ENCODE assay signal across 8 cellular contexts in genomic region chr2:169360984-169361705, GRCh38. TPM values are rescaled to one million over a fixed set of nuclear protein-coding genes. Genes with fewer than 3 reads are reported as not detected.
DNase-seq lines count a peak whose midpoint lies in the region; ATAC-seq, FAIRE-seq and TF ChIP-seq lines count a peak whose summit lies in the region.

No MANE protein-coding gene starts in this region.

- H3K9me3 ChIP-seq in A549 (no peaks in the 10 kb centered on the region), HCT116 (ENCODE audit: control insufficient read depth in 1 of 2, insufficient read depth in 1 of 2, low read depth in 1 of 2, low read length in 2 of 2) (no peaks in the 10 kb centered on the region)

- H3K79me2 ChIP-seq in HCT116 (ENCODE audit: insufficient read depth, low read length) = no peaks in the 10 kb centered on the region

- peaks cover 4% of the 10 kb centered on the region; the same call in 1 of the 2 replicates for H3K9me2 ChIP-seq in HCT116 (ENCODE audit: insufficient read depth)

- H3K9ac ChIP-seq in HCT116 (ENCODE audit: low read length) = no peak overlapping the region

- H3K4me2 ChIP-seq in A549 (peak overlapping the region; percentile 98), HCT116 (ENCODE audit: low read length) (peak overlapping the region; percentile 39; the same call in 1 of the 2 replicates)

- H3K36me3 Mint-ChIP-seq in natural killer cell treated with Interleukin-12 subunit alpha and Interleukin-12 subunit beta and Interleukin-15 and Interleukin-18, amount 100 ng/mL, for 72 hours = no peaks in the 10 kb centered on the region

- H3K27me3 Mint-ChIP-seq in natural killer cell treated with Interleukin-12 subunit alpha and Interleukin-12 subunit beta and Interleukin-15 and Interleukin-18, amount 100 ng/mL, for 72 hours = peaks cover 42 to 44% of the 10 kb centered on the region in 2 donors

- ATAC-seq in A549 = no peak
- no peak for ATAC-seq in HCT116
- ATAC-seq in natural killer cell treated with Interleukin-12 subunit alpha and Interleukin-12 subunit beta and Interleukin-15 and Interleukin-18, amount 100 ng/mL, for 72 hours = no peak
- no peak for ATAC-seq in HG03442 (IDR thresholded peaks at IDR 0.05; ENCODE audit: unreplicated experiment)
- no peak for ATAC-seq in GM18861 (IDR thresholded peaks at IDR 0.05; ENCODE audit: unreplicated experiment)

- 52% methylated on average over 20 of the region's 20 CpGs for whole genome bisulfite sequencing in A549 (ENCODE audit: missing lambda C conversion rate)

- TF ChIP-seq EP300 in A549 (IDR thresholded peaks at IDR 0.05) = no peak

- no peaks in the 10 kb centered on the region for H3K36me3 ChIP-seq in HCT116 (ENCODE audit: control insufficient read depth in 1 of 2, insufficient read depth in 2 of 2, low read length in 2 of 2)

- H3K27ac ChIP-seq in A549 (no peak overlapping the region), HCT116 (ENCODE audit: low read depth, low read length) (no peak overlapping the region), dorsolateral prefrontal cortex (peak overlapping the region in 53 of 59 donors; percentile 8 to 93 (median 80))

- no TSS peak for BruUV-seq in HCT116 (replicated peaks; lab: Mats Ljungman, UMichigan)

- RAD21 ChIA-PET in HCT116 (lab: Charles Lee; ENCODE audit: low non-redundant PET in 1 of 2, low total read pairs in 2 of 2, uncharacterized antibody in 2 of 2, unreplicated experiment in 2 of 2) = no interaction called here

- H3K4me3 ChIP-seq in A549 (peak overlapping the region; percentile 47; the same call in 1 of the 3 replicates), HCT116 (replicated peaks in 1 of 2; ENCODE audit: low read depth in 1 of 2, low read length in 2 of 2) (no peak overlapping the region), dorsolateral prefrontal cortex (peak overlapping the region; percentile 44 to 88 (median 73))

- H3K4me1 ChIP-seq in A549 = peaks cover 25% of the 10 kb centered on the region
- H3K4me1 ChIP-seq in HCT116 (ENCODE audit: control insufficient read depth in 1 of 2, insufficient read depth in 2 of 2, low read length in 2 of 2) = peaks cover 2 to 20% of the 10 kb centered on the region in 2 experiments; a peak in 1 of 4 replicates

- no peak for TF ChIP-seq RAD21 in A549 (conservative IDR thresholded peaks at IDR 0.05 in 1 of 2, IDR thresholded peaks at IDR 0.05 in 1 of 2)
- TF ChIP-seq RAD21 in HCT116 (IDR thresholded peaks at IDR 0.05; ENCODE audit: low read depth) = no peak

- DNase-seq in A549 (ENCODE audit: low read depth in 1 of 2, low spot score in 1 of 2) (no peak), HCT116 (ENCODE audit: low read depth, low spot score) (no peak), dorsolateral prefrontal cortex (peak in 1 of 10 donors; percentile 50), NCI-H2107 (lab: John Stamatoyannopoulos, UW) (no peak)
- no peak for DNase-seq in natural killer cell treated with Interleukin-12 subunit alpha and Interleukin-12 subunit beta and Interleukin-15 and Interleukin-18, amount 100 ng/mL, for 72 hours (ENCODE audit: low spot score)
- DNase-seq in stimulated activated CD4-positive, alpha-beta T cell treated with anti-CD3 and anti-CD28 coated beads, Interleukin-4, amount 100 ng/mL, for 1 hour = no peak

- TF ChIP-seq CTCF in A549 (IDR thresholded peaks at IDR 0.05) (no peak), HCT116 (IDR thresholded peaks at IDR 0.05 in 2 of 3, conservative IDR thresholded peaks at IDR 0.05 in 1 of 3; ENCODE audit: borderline replicate concordance in 1 of 3, insufficient read depth in 1 of 3, low read depth in 2 of 3, low read length in 2 of 3) (no peak), dorsolateral prefrontal cortex (IDR thresholded peaks at IDR 0.05 in 54 of 56, conservative IDR thresholded peaks at IDR 0.05 in 2 of 56; ENCODE audit: low read depth in 1 of 56, partially characterized antibody in 56 of 56) (no peak)

- peak overlapping the region; percentile 6 for H3K4me3 Mint-ChIP-seq in natural killer cell treated with Interleukin-12 subunit alpha and Interleukin-12 subunit beta and Interleukin-15 and Interleukin-18, amount 100 ng/mL, for 72 hours

- peaks cover 13% of the 10 kb centered on the region; the same call in 1 of the 2 replicates for H3K27me3 ChIP-seq in HCT116 (ENCODE audit: insufficient read depth, low read length)
- peaks cover 0 to 32% (median 13%) of the 10 kb centered on the region in 45 donors for H3K27me3 ChIP-seq in dorsolateral prefrontal cortex

- CTCF ChIA-PET in A549 (lab: Yijun Ruan, JAX) = interaction anchor here (0.7 to 1.1 kb wide), 2 partner anchors 10 to 134 kb away, joined by 3 read pairs; no protein-coding TSS in a partner anchor
- CTCF ChIA-PET in HCT116 (lab: Charles Lee) = no interaction called here

- TF ChIP-seq POLR2A in A549 (IDR thresholded peaks at IDR 0.05; ENCODE audit: low read length) (no peak), HCT116 (IDR thresholded peaks at IDR 0.05; ENCODE audit: borderline replicate concordance, extremely low read depth, insufficient read depth, insufficient read length) (no peak)

- no peaks in the 10 kb centered on the region for H4K20me1 ChIP-seq in HCT116 (ENCODE audit: insufficient read depth)

- no peaks in the 10 kb centered on the region for H3K9me3 Mint-ChIP-seq in natural killer cell treated with Interleukin-12 subunit alpha and Interleukin-12 subunit beta and Interleukin-15 and Interleukin-18, amount 100 ng/mL, for 72 hours

- POLR2A ChIA-PET in A549 (lab: Yijun Ruan, JAX) = no interaction called here
- POLR2A ChIA-PET in HCT116 (lab: Charles Lee) = no interaction called here

- FAIRE-seq in A549 (lab: Jason Lieb, UNC) = no peak

- H2AFZ ChIP-seq in HCT116 (ENCODE audit: low read depth, low read length, poor library complexity, severe bottlenecking) = no peak overlapping the region

- H3K4me1 Mint-ChIP-seq in natural killer cell treated with Interleukin-12 subunit alpha and Interleukin-12 subunit beta and Interleukin-15 and Interleukin-18, amount 100 ng/mL, for 72 hours (ENCODE audit: low read depth in 2 of 2) = peaks cover 35 to 39% of the 10 kb centered on the region in 2 donors

- no peak overlapping the region for H3K27ac Mint-ChIP-seq in natural killer cell treated with Interleukin-12 subunit alpha and Interleukin-12 subunit beta and Interleukin-15 and Interleukin-18, amount 100 ng/mL, for 72 hours

- intact Hi-C loops in HCT116 (cut with micrococcal nuclease) = no loop called here
- intact Hi-C loops in dorsolateral prefrontal cortex (cut with DNase I) = loop anchor here in 1 of 2 donors (5.0 to 10.0 kb wide), 2 partner anchors 59 to 136 kb away; no protein-coding TSS in a partner anchor

TF ChIP-seq in A549, 52 proteins besides CTCF, POLR2A, EP300 and RAD21 (continues in another document):
- TF ChIP-seq GATA3 (IDR thresholded peaks at IDR 0.05; ENCODE audit: borderline replicate concordance) = no peak
- no peak for TF ChIP-seq SREBF2 (IDR thresholded peaks at IDR 0.05)
- no peak for TF ChIP-seq SMC3 (IDR thresholded peaks at IDR 0.05)
- TF ChIP-seq TP53 (CRISPR knock-in tag; IDR thresholded peaks at IDR 0.05) = no peak
- TF ChIP-seq RNF2 (IDR thresholded peaks at IDR 0.05; ENCODE audit: borderline replicate concordance, low read depth) = no peak
- no peak for TF ChIP-seq TFCP2L1 (CRISPR knock-in tag; IDR thresholded peaks at IDR 0.05)
- no peak for TF ChIP-seq ZSCAN20 (CRISPR knock-in tag; IDR thresholded peaks at IDR 0.05)
- TF ChIP-seq HOXB5 (CRISPR knock-in tag; IDR thresholded peaks at IDR 0.05) = no peak
- no peak for TF ChIP-seq JUNB (IDR thresholded peaks at IDR 0.05)
- TF ChIP-seq, protein P1, sequence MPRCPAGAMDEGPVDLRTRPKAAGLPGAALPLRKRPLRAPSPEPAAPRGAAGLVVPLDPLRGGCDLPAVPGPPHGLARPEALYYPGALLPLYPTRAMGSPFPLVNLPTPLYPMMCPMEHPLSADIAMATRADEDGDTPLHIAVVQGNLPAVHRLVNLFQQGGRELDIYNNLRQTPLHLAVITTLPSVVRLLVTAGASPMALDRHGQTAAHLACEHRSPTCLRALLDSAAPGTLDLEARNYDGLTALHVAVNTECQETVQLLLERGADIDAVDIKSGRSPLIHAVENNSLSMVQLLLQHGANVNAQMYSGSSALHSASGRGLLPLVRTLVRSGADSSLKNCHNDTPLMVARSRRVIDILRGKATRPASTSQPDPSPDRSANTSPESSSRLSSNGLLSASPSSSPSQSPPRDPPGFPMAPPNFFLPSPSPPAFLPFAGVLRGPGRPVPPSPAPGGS (IDR thresholded peaks at IDR 0.05) = no peak

TF ChIP-seq in HCT116, 20 proteins besides CTCF, POLR2A, EP300 and RAD21 (continues in another document):
- TF ChIP-seq, protein P2, sequence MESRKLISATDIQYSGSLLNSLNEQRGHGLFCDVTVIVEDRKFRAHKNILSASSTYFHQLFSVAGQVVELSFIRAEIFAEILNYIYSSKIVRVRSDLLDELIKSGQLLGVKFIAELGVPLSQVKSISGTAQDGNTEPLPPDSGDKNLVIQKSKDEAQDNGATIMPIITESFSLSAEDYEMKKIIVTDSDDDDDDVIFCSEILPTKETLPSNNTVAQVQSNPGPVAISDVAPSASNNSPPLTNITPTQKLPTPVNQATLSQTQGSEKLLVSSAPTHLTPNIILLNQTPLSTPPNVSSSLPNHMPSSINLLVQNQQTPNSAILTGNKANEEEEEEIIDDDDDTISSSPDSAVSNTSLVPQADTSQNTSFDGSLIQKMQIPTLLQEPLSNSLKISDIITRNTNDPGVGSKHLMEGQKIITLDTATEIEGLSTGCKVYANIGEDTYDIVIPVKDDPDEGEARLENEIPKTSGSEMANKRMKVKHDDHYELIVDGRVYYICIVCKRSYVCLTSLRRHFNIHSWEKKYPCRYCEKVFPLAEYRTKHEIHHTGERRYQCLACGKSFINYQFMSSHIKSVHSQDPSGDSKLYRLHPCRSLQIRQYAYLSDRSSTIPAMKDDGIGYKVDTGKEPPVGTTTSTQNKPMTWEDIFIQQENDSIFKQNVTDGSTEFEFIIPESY (IDR thresholded peaks at IDR 0.05; ENCODE audit: extremely low read depth, insufficient replicate concordance, low read length) = no peak
- TF ChIP-seq ZFX (IDR thresholded peaks at IDR 0.05) = no peak
- no peak for TF ChIP-seq ZNF274 (IDR thresholded peaks at IDR 0.05; ENCODE audit: low read depth, low read length)
- no peak for TF ChIP-seq POLR2AphosphoS5 (IDR thresholded peaks at IDR 0.05; ENCODE audit: low read depth, low read length)
- TF ChIP-seq, protein P3, sequence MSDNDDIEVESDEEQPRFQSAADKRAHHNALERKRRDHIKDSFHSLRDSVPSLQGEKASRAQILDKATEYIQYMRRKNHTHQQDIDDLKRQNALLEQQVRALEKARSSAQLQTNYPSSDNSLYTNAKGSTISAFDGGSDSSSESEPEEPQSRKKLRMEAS (IDR thresholded peaks at IDR 0.05) = no peak

RNA-seq across cellular contexts. Expression of gene LRP2, which starts 1.2 kb away (rescaled TPM):
- polyA plus RNA-seq in A549 (2011; rRNA removed) = 0.04 and 0.20 TPM in 2 replicates
- polyA plus RNA-seq in A549 (2012; cell fraction: cytosol; rRNA removed) = 0.01 TPM in 1 of 2 replicates, not detected in the other
- not detected in 2 replicates for polyA plus RNA-seq in A549 (2012; cell fraction: nucleus; rRNA removed)
- 0.01 TPM in 1 of 3 replicates, not detected in the others for polyA plus RNA-seq in A549 (2017; fragmentation: RNase III; extraction: RNeasy Plus Mini Kit Qiagen cat#74134 plus additional on column Dnase treatment)
- 0.19 and 0.37 TPM in 2 replicates for polyA minus RNA-seq in A549 (2011; rRNA and poly(A)+ RNA removed)
- total RNA-seq in HCT116 (2021; ENCODE audit: unreplicated experiment) = 0.20 TPM
- 0.02 and 0.14 TPM in 2 replicates for polyA plus RNA-seq in HCT116 (2012)
- 100 to 1,000 TPM in 11 of 120 experiments, 10 to 100 TPM in 103, 1 to 10 TPM in 6; 5.4 to 199 (median 37.6) TPM for total RNA-seq in dorsolateral prefrontal cortex
- under 1 TPM in 1 of 2 donors, not detected in 1; 0.05 TPM for total RNA-seq in natural killer cell treated with Interleukin-12 subunit alpha and Interleukin-12 subunit beta and Interleukin-15 and Interleukin-18, amount 100 ng/mL, for 72 hours

Comparison
In these comparisons a context has a peak if more than half of its experiments do, and no peak if none do; other contexts are left out.
1. H3K27ac ChIP-seq: peak in dorsolateral prefrontal cortex (53 of 59); none in A549 (0 of 2) and HCT116 (single experiment).
2. H3K4me3 ChIP-seq: peak in A549 (single experiment) and dorsolateral prefrontal cortex (59 of 59); none in HCT116 (0 of 2).